Comparison of ENCODE assay signal across 1 cellular context in the genomic region with DNA sequence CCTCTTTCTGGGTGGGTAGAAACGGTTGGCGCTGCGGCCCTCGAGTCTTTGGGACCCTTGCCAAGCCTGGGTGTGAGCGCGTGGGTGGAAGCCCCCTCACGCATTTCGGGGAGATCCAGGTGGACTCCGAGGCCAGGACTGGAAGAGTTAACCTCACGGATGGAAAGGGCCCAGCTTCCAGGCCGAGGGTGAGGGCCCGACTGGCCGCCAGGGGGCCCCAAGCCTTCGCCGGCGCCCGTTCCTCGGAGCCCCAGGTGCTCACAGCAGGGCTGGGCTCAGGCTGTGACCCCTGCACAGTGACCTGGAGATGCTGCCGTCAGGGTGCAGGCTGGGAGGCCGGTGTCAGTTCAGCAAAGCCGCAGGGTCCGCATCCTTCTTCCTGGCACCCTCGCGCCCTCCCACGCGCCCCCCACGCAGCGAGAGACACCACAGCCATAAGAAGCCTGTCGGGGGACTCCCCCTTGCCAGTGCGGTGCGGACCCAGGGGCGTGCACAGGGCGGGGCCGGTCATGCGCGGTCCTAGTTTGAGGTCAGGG.
A peak's percentile ranks its signal among the peaks of the same experiment; 100 is the strongest.
TF ChIP-seq lines count a peak whose summit lies in the region.

No MANE protein-coding gene starts in this region.

TF ChIP-seq in IMR-90, 13 proteins besides CTCF, POLR2A, EP300 and RAD21:
- TF ChIP-seq CHD1 (IDR thresholded peaks at IDR 0.05; ENCODE audit: low read depth, low read length) (no peak), RFX5 (IDR thresholded peaks at IDR 0.05; ENCODE audit: low read depth, low read length) (no peak), SMC3 (IDR thresholded peaks at IDR 0.05; ENCODE audit: low read depth, low read length) (peak; percentile 72)
